In genomic region chr14:31902002-31902401, GRCh38 we compare ENCODE assay signal across 17 cellular contexts.
DNase-seq lines count a peak whose midpoint lies in the region; ATAC-seq, FAIRE-seq and TF ChIP-seq lines count a peak whose summit lies in the region.
"Had no signal": no experiment of that assay in that cellular context is flagged by ENCODE, and none has a peak within 500 bp of the region (broad histone marks: within the 10 kb centered on the region; RNA-seq: fewer than 3 reads in every experiment).

No MANE protein-coding gene starts in this region.

- TF ChIP-seq CTCF in PC-3 (conservative IDR thresholded peaks at IDR 0.05; ENCODE audit: low read depth, low read length) (no peak), hepatocyte (IDR thresholded peaks at IDR 0.05; ENCODE audit: poor library complexity) (no peak), smooth muscle cell (IDR thresholded peaks at IDR 0.05; ENCODE audit: borderline replicate concordance, insufficient read depth, poor library complexity, severe bottlenecking) (no peak)

- H3K27ac Mint-ChIP-seq in activated CD4-positive, alpha-beta memory T cell treated with anti-CD3 and anti-CD28 coated beads for 36 hours = no peak overlapping the region
- no peak overlapping the region for H3K27ac Mint-ChIP-seq in activated CD4-positive, alpha-beta memory T cell treated with anti-CD3 and anti-CD28 coated beads, Interleukin-2, amount 10 ng/mL, durations not matched to agents 7 days and 5 days
- H3K27ac Mint-ChIP-seq: naive thymus-derived CD4-positive, alpha-beta T cell had no signal

- H3K27ac ChIP-seq in PC-3 (ENCODE audit: low read length) = no peak overlapping the region
- peak overlapping the region; percentile 83 for H3K27ac ChIP-seq in hepatocyte
- H3K27ac ChIP-seq in smooth muscle cell (ENCODE audit: low read depth) = peak overlapping the region; percentile 54
- H3K27ac ChIP-seq: BLaER1, lower lobe of right lung, tibial nerve had no signal

- DNase-seq in activated CD4-positive, alpha-beta memory T cell treated with anti-CD3 and anti-CD28 coated beads for 36 hours = peak; percentile 15
- no peak for DNase-seq in activated CD4-positive, alpha-beta memory T cell treated with anti-CD3 and anti-CD28 coated beads, Interleukin-2, amount 10 ng/mL, durations not matched to agents 7 days and 5 days
- DNase-seq in PC-3 = peak; percentile 78
- peak; percentile 83 for DNase-seq in hepatocyte (ENCODE audit: low spot score)
- no peak for DNase-seq in smooth muscle cell (lab: John Stamatoyannopoulos, UW; ENCODE audit: unreplicated experiment)
- no peak for DNase-seq in GM12891 (ENCODE audit: insufficient read length, low spot score)
- DNase-seq in GM12892 (ENCODE audit: insufficient read length) = no peak
- DNase-seq in UCSD-AML1 (lab: John Stamatoyannopoulos, UW; ENCODE audit: unreplicated experiment) = no peak
- DNase-seq: activated gamma-delta T cell; lower lobe of right lung; naive thymus-derived CD4-positive, alpha-beta T cell; NCI-H146; posterior cingulate gyrus; Right ventricle myocardium superior; stimulated activated naive CD4-positive, alpha-beta T cell had no signal

- intact Hi-C loops in activated CD4-positive, alpha-beta memory T cell treated with anti-CD3 and anti-CD28 coated beads for 36 hours (cut with micrococcal nuclease) = no loop called here
- intact Hi-C loops in PC-3 (cut with micrococcal nuclease) = no loop called here

- POLR2A ChIA-PET in activated CD4-positive, alpha-beta memory T cell treated with anti-CD3 and anti-CD28 coated beads for 36 hours (lab: Charles Lee) = no interaction called here
- POLR2A ChIA-PET in activated CD4-positive, alpha-beta memory T cell treated with anti-CD3 and anti-CD28 coated beads, Interleukin-2, amount 10 ng/mL, durations not matched to agents 7 days and 5 days (lab: Charles Lee) = no interaction called here
- POLR2A ChIA-PET in PC-3 (lab: Charles Lee; ENCODE audit: unreplicated experiment) = no interaction called here

- H3K79me2 ChIP-seq in PC-3 (ENCODE audit: low read length) = no peaks in the 10 kb centered on the region
- H3K79me2 ChIP-seq in hepatocyte = no peaks in the 10 kb centered on the region
- H3K79me2 ChIP-seq in smooth muscle cell (ENCODE audit: low read depth) = no peaks in the 10 kb centered on the region

- TF ChIP-seq POLR2A in GM12891 (IDR thresholded peaks at IDR 0.05; ENCODE audit: low read depth, low read length) (no peak), GM12892 (IDR thresholded peaks at IDR 0.05; ENCODE audit: low read depth, low read length) (no peak)

- no peaks in the 10 kb centered on the region for H3K4me1 Mint-ChIP-seq in activated CD4-positive, alpha-beta memory T cell treated with anti-CD3 and anti-CD28 coated beads for 36 hours (ENCODE audit: low read depth)
- H3K4me1 Mint-ChIP-seq in activated CD4-positive, alpha-beta memory T cell treated with anti-CD3 and anti-CD28 coated beads, Interleukin-2, amount 10 ng/mL, durations not matched to agents 7 days and 5 days = no peaks in the 10 kb centered on the region

- BruUV-seq in PC-3 (replicated peaks; lab: Mats Ljungman, UMichigan) = no TSS peak

- CTCF ChIA-PET in activated CD4-positive, alpha-beta memory T cell treated with anti-CD3 and anti-CD28 coated beads for 36 hours (lab: Charles Lee) = interaction anchor here (1.2 kb wide), 1 partner anchor 10 kb away, joined by 3 read pairs; no protein-coding TSS in a partner anchor
- CTCF ChIA-PET in activated CD4-positive, alpha-beta memory T cell treated with anti-CD3 and anti-CD28 coated beads, Interleukin-2, amount 10 ng/mL, durations not matched to agents 7 days and 5 days (lab: Charles Lee) = no interaction called here
- CTCF ChIA-PET in PC-3 (lab: Charles Lee) = no interaction called here

- H3K9ac ChIP-seq in PC-3 (ENCODE audit: low read length) = no peak overlapping the region
- H3K9ac ChIP-seq in smooth muscle cell (ENCODE audit: low read depth) = no peak overlapping the region
- H3K9ac ChIP-seq: BLaER1 had no signal

- no peaks in the 10 kb centered on the region for H3K36me3 Mint-ChIP-seq in activated CD4-positive, alpha-beta memory T cell treated with anti-CD3 and anti-CD28 coated beads for 36 hours
- no peaks in the 10 kb centered on the region for H3K36me3 Mint-ChIP-seq in activated CD4-positive, alpha-beta memory T cell treated with anti-CD3 and anti-CD28 coated beads, Interleukin-2, amount 10 ng/mL, durations not matched to agents 7 days and 5 days (ENCODE audit: low read depth)
- H3K36me3 Mint-ChIP-seq: naive thymus-derived CD4-positive, alpha-beta T cell had no signal

- H3K9me3 ChIP-seq in PC-3 (ENCODE audit: low read length) (no peaks in the 10 kb centered on the region), hepatocyte (ENCODE audit: low read depth) (no peaks in the 10 kb centered on the region), smooth muscle cell (replicated peaks; ENCODE audit: low read depth) (no peaks in the 10 kb centered on the region)
- H3K9me3 ChIP-seq: BLaER1, lower lobe of right lung, tibial nerve had no signal

- H4K20me1 ChIP-seq in PC-3 (ENCODE audit: low read length) (no peaks in the 10 kb centered on the region), hepatocyte (ENCODE audit: insufficient read depth, poor library complexity, severe bottlenecking) (no peaks in the 10 kb centered on the region), smooth muscle cell (ENCODE audit: low read depth) (no peaks in the 10 kb centered on the region)
- H4K20me1 ChIP-seq: BLaER1 had no signal

- peak; percentile 74 for ATAC-seq in PC-3
- ATAC-seq: naive thymus-derived CD4-positive, alpha-beta T cell had no signal

- H3K9me2 ChIP-seq in PC-3 (replicated peaks; ENCODE audit: low read length) = no peaks in the 10 kb centered on the region
- H3K9me2 ChIP-seq in hepatocyte (replicated peaks; ENCODE audit: insufficient read depth) = no peaks in the 10 kb centered on the region

- H3F3A ChIP-seq in PC-3 (ENCODE audit: low read length, unreplicated experiment) (no peaks in the 10 kb centered on the region), smooth muscle cell (ENCODE audit: low read depth) (no peaks in the 10 kb centered on the region)

- H3K9me3 Mint-ChIP-seq in activated CD4-positive, alpha-beta memory T cell treated with anti-CD3 and anti-CD28 coated beads for 36 hours = no peaks in the 10 kb centered on the region
- H3K9me3 Mint-ChIP-seq in activated CD4-positive, alpha-beta memory T cell treated with anti-CD3 and anti-CD28 coated beads, Interleukin-2, amount 10 ng/mL, durations not matched to agents 7 days and 5 days = no peaks in the 10 kb centered on the region

- H3K36me3 ChIP-seq in PC-3 (ENCODE audit: low read depth, low read length) (no peaks in the 10 kb centered on the region), hepatocyte (replicated peaks; ENCODE audit: insufficient read depth, low read depth) (no peaks in the 10 kb centered on the region), smooth muscle cell (ENCODE audit: low read depth) (no peaks in the 10 kb centered on the region)
- H3K36me3 ChIP-seq: BLaER1, lower lobe of right lung, tibial nerve had no signal

- H2AFZ ChIP-seq in PC-3 (ENCODE audit: low read length) (no peak overlapping the region), hepatocyte (no peak overlapping the region), smooth muscle cell (ENCODE audit: low read depth) (peak overlapping the region; percentile 29)

- peaks cover 20% of the 10 kb centered on the region for H3K4me1 ChIP-seq in PC-3 (ENCODE audit: insufficient read depth, low read length)
- H3K4me1 ChIP-seq in hepatocyte (ENCODE audit: insufficient read depth) = peaks cover 14% of the 10 kb centered on the region
- no peaks in the 10 kb centered on the region for H3K4me1 ChIP-seq in smooth muscle cell (ENCODE audit: low read depth)
- H3K4me1 ChIP-seq: BLaER1, lower lobe of right lung had no signal

- FAIRE-seq in GM12891 (lab: Jason Lieb, UNC) (no peak), GM12892 (lab: Jason Lieb, UNC) (no peak)

- H3K4me3 ChIP-seq in PC-3 (ENCODE audit: low read length) (no peak overlapping the region), hepatocyte (no peak overlapping the region), smooth muscle cell (no peak overlapping the region)
- H3K4me3 ChIP-seq: BLaER1, lower lobe of right lung, tibial nerve had no signal

- H3K4me2 ChIP-seq in PC-3 (ENCODE audit: low read length) (peak overlapping the region; percentile 38), hepatocyte (no peak overlapping the region), smooth muscle cell (no peak overlapping the region)
- H3K4me2 ChIP-seq: BLaER1 had no signal

- H3K27me3 Mint-ChIP-seq in activated CD4-positive, alpha-beta memory T cell treated with anti-CD3 and anti-CD28 coated beads for 36 hours = no peaks in the 10 kb centered on the region
- H3K27me3 Mint-ChIP-seq in activated CD4-positive, alpha-beta memory T cell treated with anti-CD3 and anti-CD28 coated beads, Interleukin-2, amount 10 ng/mL, durations not matched to agents 7 days and 5 days = peaks cover 4% of the 10 kb centered on the region

- no peak overlapping the region for H3K4me3 Mint-ChIP-seq in activated CD4-positive, alpha-beta memory T cell treated with anti-CD3 and anti-CD28 coated beads for 36 hours
- H3K4me3 Mint-ChIP-seq in activated CD4-positive, alpha-beta memory T cell treated with anti-CD3 and anti-CD28 coated beads, Interleukin-2, amount 10 ng/mL, durations not matched to agents 7 days and 5 days = no peak overlapping the region
- H3K4me3 Mint-ChIP-seq: naive thymus-derived CD4-positive, alpha-beta T cell had no signal

- H3K27me3 ChIP-seq in PC-3 (ENCODE audit: low read length) (no peaks in the 10 kb centered on the region), hepatocyte (no peaks in the 10 kb centered on the region), smooth muscle cell (ENCODE audit: low read depth) (no peaks in the 10 kb centered on the region)
- H3K27me3 ChIP-seq: BLaER1, tibial nerve had no signal

- WGBS in hepatocyte (ENCODE audit: low lambda C conversion rate, missing lambda C conversion rate) = 55% methylated on average over 2 of the region's 2 CpGs
- 58% methylated on average over 2 of the region's 2 CpGs for WGBS in smooth muscle cell (ENCODE audit: low lambda C conversion rate)

TF ChIP-seq in GM12891, 5 proteins besides CTCF, POLR2A, EP300 and RAD21:
- TF ChIP-seq POLR2AphosphoS5 (IDR thresholded peaks at IDR 0.05; ENCODE audit: low read depth, low read length) (no peak), SPI1 (IDR thresholded peaks at IDR 0.05; ENCODE audit: low read depth, low read length) (no peak), PAX5 (IDR thresholded peaks at IDR 0.05; ENCODE audit: insufficient read depth, low read length, severe bottlenecking) (no peak), TAF1 (IDR thresholded peaks at IDR 0.05; ENCODE audit: low read depth, low read length) (no peak), POU2F2 (IDR thresholded peaks at IDR 0.05; ENCODE audit: low read depth, low read length) (no peak)

Comparison
In these comparisons a context has a peak if more than half of its experiments do, and no peak if none do; other contexts are left out.
1. DNase-seq: peak in activated CD4-positive, alpha-beta memory T cell treated with anti-CD3 and anti-CD28 coated beads for 36 hours (single experiment), PC-3 (single experiment) and hepatocyte (single experiment); none in activated CD4-positive, alpha-beta memory T cell treated with anti-CD3 and anti-CD28 coated beads, Interleukin-2, amount 10 ng/mL, durations not matched to agents 7 days and 5 days (single experiment), smooth muscle cell (single experiment), GM12891 (single experiment), GM12892 (single experiment) and UCSD-AML1 (single experiment).